In the genomic region with DNA sequence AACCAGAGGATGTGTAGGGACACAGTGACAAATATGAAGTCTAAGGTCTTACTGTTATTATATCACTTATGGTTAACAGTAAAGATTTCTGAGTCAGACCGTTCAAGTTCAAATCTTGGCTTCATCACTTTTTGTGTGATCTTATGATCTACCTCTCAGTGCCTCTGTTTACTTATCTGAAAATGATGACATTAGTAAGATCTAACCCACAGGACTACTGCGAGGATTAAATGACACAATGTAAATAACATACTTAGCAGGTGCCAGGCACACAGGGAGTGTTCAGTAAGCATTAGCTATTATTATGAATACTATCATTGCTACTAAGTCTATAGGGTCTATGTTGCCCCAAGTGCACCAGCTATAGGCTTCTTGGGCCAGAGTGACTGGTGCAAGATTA, we compare ENCODE assay signal across 8 cellular contexts. TPM values are rescaled to one million over a fixed set of nuclear protein-coding genes. Genes with fewer than 3 reads are reported as not detected.
DNase-seq lines count a peak whose midpoint lies in the region; ATAC-seq and TF ChIP-seq lines count a peak whose summit lies in the region.

No MANE protein-coding gene starts in this region.

- TF ChIP-seq CTCF in right lobe of liver (IDR thresholded peaks at IDR 0.05) = no peak

- H3K4me3 Mint-ChIP-seq in activated T-cell treated with anti-CD3 and anti-CD28 coated beads, Interleukin-2, amount 50 U/mL, for 4 hours = peak overlapping the region; percentile 98
- peak overlapping the region; percentile 99 for H3K4me3 Mint-ChIP-seq in activated T-helper 1 cell treated with anti-CD3 and anti-CD28 coated beads, Interleukin-12 subunit alpha, Interleukin-12 subunit beta, Interleukin-2, Interleukin-4 antibody, amounts not matched to agents 30 ng/mL and 10 ng/mL and 1 ng/mL, durations not matched to agents 14 hours and 24 hours and 36 hours

- TF ChIP-seq POLR2A in right lobe of liver (IDR thresholded peaks at IDR 0.05) (no peak), erythroblast (IDR thresholded peaks at IDR 0.05; ENCODE audit: low read length) (no peak)

- ATAC-seq in activated T-cell treated with anti-CD3 and anti-CD28 coated beads, Interleukin-2, amount 50 U/mL, for 4 hours = no peak
- ATAC-seq in right lobe of liver (peak in 1 of 4 donors; percentile 2), HG03521 (IDR thresholded peaks at IDR 0.05; ENCODE audit: unreplicated experiment) (no peak)

- H3K4me1 Mint-ChIP-seq in activated T-cell treated with anti-CD3 and anti-CD28 coated beads, Interleukin-2, amount 50 U/mL, for 4 hours (ENCODE audit: low read depth) = peaks cover 69% of the 10 kb centered on the region
- peaks cover 73% of the 10 kb centered on the region for H3K4me1 Mint-ChIP-seq in activated T-helper 1 cell treated with anti-CD3 and anti-CD28 coated beads, Interleukin-12 subunit alpha, Interleukin-12 subunit beta, Interleukin-2, Interleukin-4 antibody, amounts not matched to agents 30 ng/mL and 10 ng/mL and 1 ng/mL, durations not matched to agents 14 hours and 24 hours and 36 hours (ENCODE audit: low read depth)

- H3K4me1 ChIP-seq in right lobe of liver (peaks cover 0 to 36% (median 16%) of the 10 kb centered on the region in 4 donors), thymus (ENCODE audit: control insufficient read depth, insufficient read depth, low read length) (peaks cover 22% of the 10 kb centered on the region)

- H3K36me3 Mint-ChIP-seq in activated T-cell treated with anti-CD3 and anti-CD28 coated beads, Interleukin-2, amount 50 U/mL, for 4 hours (ENCODE audit: insufficient read depth) = peaks cover 63% of the 10 kb centered on the region
- peaks cover 61% of the 10 kb centered on the region for H3K36me3 Mint-ChIP-seq in activated T-helper 1 cell treated with anti-CD3 and anti-CD28 coated beads, Interleukin-12 subunit alpha, Interleukin-12 subunit beta, Interleukin-2, Interleukin-4 antibody, amounts not matched to agents 30 ng/mL and 10 ng/mL and 1 ng/mL, durations not matched to agents 14 hours and 24 hours and 36 hours (ENCODE audit: low read depth)

- WGBS in right lobe of liver (ENCODE audit: insufficient coverage, low coverage, low lambda C conversion rate, missing lambda C conversion rate) = 6% methylated on average over 2 of the region's 2 CpGs
- 33% methylated on average over 2 of the region's 2 CpGs for WGBS in thymus

- H3K27ac Mint-ChIP-seq in activated T-helper 1 cell treated with anti-CD3 and anti-CD28 coated beads, Interleukin-12 subunit alpha, Interleukin-12 subunit beta, Interleukin-2, Interleukin-4 antibody, amounts not matched to agents 30 ng/mL and 10 ng/mL and 1 ng/mL, durations not matched to agents 14 hours and 24 hours and 36 hours = peak overlapping the region; percentile 95

- H3K9me3 ChIP-seq in right lobe of liver (no peaks in the 10 kb centered on the region), thymus (ENCODE audit: control insufficient read depth) (no peaks in the 10 kb centered on the region)

- peak overlapping the region; percentile 88 to 99 (median 98) for H3K27ac ChIP-seq in right lobe of liver
- H3K27ac ChIP-seq in thymus (ENCODE audit: low read depth) = peak overlapping the region; percentile 47

- no peaks in the 10 kb centered on the region for H3K27me3 ChIP-seq in right lobe of liver
- no peaks in the 10 kb centered on the region for H3K27me3 ChIP-seq in thymus (ENCODE audit: control insufficient read depth, insufficient read depth)

- H3K27me3 Mint-ChIP-seq in activated T-cell treated with anti-CD3 and anti-CD28 coated beads, Interleukin-2, amount 50 U/mL, for 4 hours (ENCODE audit: low read depth) = no peaks in the 10 kb centered on the region
- H3K27me3 Mint-ChIP-seq in activated T-helper 1 cell treated with anti-CD3 and anti-CD28 coated beads, Interleukin-12 subunit alpha, Interleukin-12 subunit beta, Interleukin-2, Interleukin-4 antibody, amounts not matched to agents 30 ng/mL and 10 ng/mL and 1 ng/mL, durations not matched to agents 14 hours and 24 hours and 36 hours (ENCODE audit: insufficient read depth) = no peaks in the 10 kb centered on the region

- intact Hi-C loops in activated T-helper 1 cell treated with anti-CD3 and anti-CD28 coated beads, Interleukin-12 subunit alpha, Interleukin-12 subunit beta, Interleukin-2, Interleukin-4 antibody, amounts not matched to agents 30 ng/mL and 10 ng/mL and 1 ng/mL, durations not matched to agents 14 hours and 24 hours and 36 hours (cut with micrococcal nuclease) = loop anchor here (1.0 kb wide), 1 partner anchor 9 kb away; no protein-coding TSS in a partner anchor
- intact Hi-C loops in right lobe of liver (cut with DNase I) = loop anchor here (10.0 kb wide), 1 partner anchor 64 kb away; no protein-coding TSS in a partner anchor

- no peaks in the 10 kb centered on the region for H3K9me3 Mint-ChIP-seq in activated T-cell treated with anti-CD3 and anti-CD28 coated beads, Interleukin-2, amount 50 U/mL, for 4 hours
- no peaks in the 10 kb centered on the region for H3K9me3 Mint-ChIP-seq in activated T-helper 1 cell treated with anti-CD3 and anti-CD28 coated beads, Interleukin-12 subunit alpha, Interleukin-12 subunit beta, Interleukin-2, Interleukin-4 antibody, amounts not matched to agents 30 ng/mL and 10 ng/mL and 1 ng/mL, durations not matched to agents 14 hours and 24 hours and 36 hours

- H3K4me3 ChIP-seq in right lobe of liver (peak overlapping the region; percentile 93 to 95 (median 95)), thymus (ENCODE audit: low read length) (peak overlapping the region; percentile 53)

- DNase-seq in activated T-cell treated with anti-CD3 and anti-CD28 coated beads, Interleukin-2, amount 50 U/mL, for 4 hours = no peak
- no peak for DNase-seq in activated T-cell treated with anti-CD3 and anti-CD28 coated beads, Interleukin-2, amount 50 U/mL, for 48 hours
- no peak for DNase-seq in activated T-helper 1 cell treated with anti-CD3 and anti-CD28 coated beads, Interleukin-12 subunit alpha, Interleukin-12 subunit beta, Interleukin-2, Interleukin-4 antibody, amounts not matched to agents 30 ng/mL and 10 ng/mL and 1 ng/mL, durations not matched to agents 14 hours and 24 hours and 36 hours (ENCODE audit: low spot score)
- no peak for DNase-seq in right lobe of liver
- no peak for DNase-seq in inferior parietal cortex (ENCODE audit: extremely low spot score)
- DNase-seq in erythroblast (lab: John Stamatoyannopoulos, UW) = no peak

- peaks cover 17 to 55% (median 30%) of the 10 kb centered on the region in 4 donors for H3K36me3 ChIP-seq in right lobe of liver
- peaks cover 45% of the 10 kb centered on the region for H3K36me3 ChIP-seq in thymus (ENCODE audit: control insufficient read depth, insufficient read depth)

RNA-seq across cellular contexts. Expression of a gene that starts 2.0 kb away (rescaled TPM):
- total RNA-seq in activated T-cell treated with anti-CD3 and anti-CD28 coated beads, Interleukin-2, amount 50 U/mL, for 4 hours = 100 to 1,000 TPM; 342 to 390 (median 377) TPM
- 190 and 198 TPM in 2 replicates for total RNA-seq in activated T-helper 1 cell treated with anti-CD3 and anti-CD28 coated beads, Interleukin-12 subunit alpha, Interleukin-12 subunit beta, Interleukin-2, Interleukin-4 antibody, amounts not matched to agents 30 ng/mL and 10 ng/mL and 1 ng/mL, durations not matched to agents 14 hours and 24 hours and 36 hours
- total RNA-seq in right lobe of liver = 10 to 100 TPM; 23.9 to 38.3 (median 30.2) TPM
- polyA plus RNA-seq in thymus = 47.7 TPM

RNA-seq across cellular contexts. Expression of a gene that starts 54.7 kb away (rescaled TPM):
- total RNA-seq in activated T-cell treated with anti-CD3 and anti-CD28 coated beads, Interleukin-2, amount 50 U/mL, for 4 hours = 10 to 100 TPM in 2 of 3 donors, 1 to 10 TPM in 1; 3.6 to 24.1 (median 17.5) TPM
- total RNA-seq in activated T-helper 1 cell treated with anti-CD3 and anti-CD28 coated beads, Interleukin-12 subunit alpha, Interleukin-12 subunit beta, Interleukin-2, Interleukin-4 antibody, amounts not matched to agents 30 ng/mL and 10 ng/mL and 1 ng/mL, durations not matched to agents 14 hours and 24 hours and 36 hours = 1.5 and 2.2 TPM in 2 replicates
- total RNA-seq in right lobe of liver = not detected
- polyA plus RNA-seq in thymus = 0.43 TPM
